ENCODE assay signal across 1 cellular context in genomic region chr21:36706482-36706852, GRCh38.
TF ChIP-seq lines count a peak whose summit lies in the region.

No MANE protein-coding gene starts in this region.

TF ChIP-seq in H1, 55 proteins besides CTCF, POLR2A, EP300 and RAD21:
- peak; percentile 66 for TF ChIP-seq RNF2 (IDR thresholded peaks at IDR 0.05; ENCODE audit: borderline replicate concordance, low read depth, low read length, missing control alignments, poor library complexity, severe bottlenecking)
- no peak for TF ChIP-seq GTF2F1 (IDR thresholded peaks at IDR 0.05; ENCODE audit: borderline replicate concordance, low read depth, low read length)
